ENCODE assay signal across 1 cellular context in genomic region chr3:127749787-127750225, GRCh38.
TF ChIP-seq lines count a peak whose summit lies in the region.

No MANE protein-coding gene starts in this region.

TF ChIP-seq in SK-N-SH treated with all-trans-retinoic acid at 6 μM for 48 hours, 23 proteins besides CTCF, POLR2A, EP300 and RAD21 (continued from another document):
- TF ChIP-seq CREB5 (CRISPR knock-in tag; IDR thresholded peaks at IDR 0.05; ENCODE audit: low read depth) (no peak), TOX (CRISPR knock-in tag; IDR thresholded peaks at IDR 0.05; ENCODE audit: borderline replicate concordance) (no peak), ZFP30 (CRISPR knock-in tag; IDR thresholded peaks at IDR 0.05) (no peak)
